In the genomic region with DNA sequence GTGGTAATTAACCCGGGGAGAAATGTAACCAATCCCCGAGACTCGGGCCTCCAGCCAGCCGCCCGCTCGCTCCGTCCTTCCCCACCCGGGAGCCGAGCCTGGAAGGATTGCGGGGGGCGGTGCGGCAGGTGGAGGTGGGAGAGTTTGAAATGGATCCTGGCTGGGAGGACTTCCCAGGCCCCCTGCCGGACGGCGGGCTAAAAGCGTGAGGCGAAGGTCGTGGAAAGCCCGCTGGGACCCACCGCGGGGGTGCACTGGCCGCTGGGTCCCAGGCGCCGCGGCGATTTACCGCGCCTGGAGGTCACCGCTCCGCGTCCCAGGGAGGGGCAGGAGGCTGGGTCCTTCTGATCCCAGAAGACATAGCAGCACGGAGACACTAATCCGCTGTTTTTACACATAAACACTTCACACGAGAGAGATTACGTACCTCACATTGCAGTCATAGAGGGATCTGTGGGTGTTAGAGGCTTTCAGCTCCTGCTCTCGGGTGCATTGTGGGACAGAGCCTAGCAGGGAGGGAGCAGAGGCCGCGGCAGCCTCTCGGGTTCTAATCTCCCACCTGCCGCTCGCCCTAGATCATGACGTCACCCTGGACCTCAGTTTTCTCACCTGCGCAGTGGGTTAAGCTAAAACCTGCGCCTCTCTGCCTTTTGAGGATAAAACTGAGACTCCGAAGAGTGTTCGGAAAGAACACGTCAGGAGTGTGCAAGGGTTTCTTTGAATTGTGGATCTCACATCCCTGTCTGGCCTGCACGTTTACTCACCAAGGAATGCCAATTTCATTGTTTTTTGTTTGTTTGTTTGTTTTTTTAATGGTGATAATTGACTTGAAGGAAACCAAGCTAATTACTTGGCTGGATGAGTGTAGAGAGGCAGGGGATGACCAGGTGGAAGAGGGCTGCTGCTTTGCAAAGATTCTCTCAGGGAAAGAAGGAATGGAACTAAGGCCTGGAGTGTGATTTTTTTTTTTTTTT, we compare ENCODE assay signal across 8 cellular contexts.
A peak's percentile ranks its signal among the peaks of the same experiment; 100 is the strongest.
DNase-seq lines count a peak whose midpoint lies in the region; ATAC-seq and TF ChIP-seq lines count a peak whose summit lies in the region.

No MANE protein-coding gene starts in this region.

- no peaks in the 10 kb centered on the region for H3K79me2 ChIP-seq in Loucy (ENCODE audit: insufficient read depth, low read length)

- no peak for TF ChIP-seq CTCF in Loucy (conservative IDR thresholded peaks at IDR 0.05; ENCODE audit: low read length)
- peak; percentile 33 for TF ChIP-seq CTCF in cardiac fibroblast (IDR thresholded peaks at IDR 0.05; ENCODE audit: low read depth, low read length)

- H3K36me3 ChIP-seq in Loucy (ENCODE audit: insufficient read depth, low read length), result no peaks in the 10 kb centered on the region

- H4K20me1 ChIP-seq in Loucy (ENCODE audit: insufficient read depth, low read length, poor library complexity, severe bottlenecking), result no peaks in the 10 kb centered on the region

- H3K9me3 ChIP-seq in Loucy (ENCODE audit: insufficient read depth, low read depth, low read length), result no peaks in the 10 kb centered on the region

- peak; percentile 29 for DNase-seq in T-helper 9 cell
- peak; percentile 33 to 45 for DNase-seq in cardiac fibroblast (ENCODE audit: low read depth in 2 of 2)
- DNase-seq in left kidney (ENCODE audit: low read depth, low spot score), result peak; percentile 87
- DNase-seq in stimulated activated CD4-positive, alpha-beta T cell treated with anti-CD3 and anti-CD28 coated beads, Interleukin-4, amount 100 ng/mL, for 1 hour, result peak; percentile 58
- no peak for DNase-seq in globus pallidus (ENCODE audit: low spot score)

- H3K4me2 ChIP-seq in Loucy (ENCODE audit: low read depth, low read length, poor library complexity, severe bottlenecking), result peak overlapping the region; percentile 67

- H3F3A ChIP-seq in Loucy (ENCODE audit: low read depth), result no peaks in the 10 kb centered on the region

- no peak overlapping the region for H3K9ac ChIP-seq in Loucy (ENCODE audit: low read depth, low read length, poor library complexity, severe bottlenecking)

- peak overlapping the region; percentile 62 for H3K4me3 ChIP-seq in GM08714 (ENCODE audit: low read length)
- peak overlapping the region; percentile 51 for H3K4me3 ChIP-seq in Loucy (ENCODE audit: low read length, poor library complexity, severe bottlenecking)
- H3K4me3 ChIP-seq in cardiac fibroblast (replicated peaks in 1 of 2; ENCODE audit: low read depth in 2 of 2, low read length in 2 of 2), result peak overlapping the region; percentile 54 to 60

- no peaks in the 10 kb centered on the region for H3K9me2 ChIP-seq in Loucy (replicated peaks; ENCODE audit: low read depth, low read length)

- peak overlapping the region; percentile 73 for H2AFZ ChIP-seq in Loucy (ENCODE audit: low read length)

- H3K27me3 ChIP-seq in Loucy (ENCODE audit: insufficient read depth, low read length, poor library complexity, severe bottlenecking), result peaks cover 5% of the 10 kb centered on the region

- no peaks in the 10 kb centered on the region for H3K4me1 ChIP-seq in Loucy (ENCODE audit: insufficient read depth, low read length, poor library complexity, severe bottlenecking)

- peak; percentile 18 for ATAC-seq in GM21786 (IDR thresholded peaks at IDR 0.05; ENCODE audit: unreplicated experiment)
